In the genomic region with DNA sequence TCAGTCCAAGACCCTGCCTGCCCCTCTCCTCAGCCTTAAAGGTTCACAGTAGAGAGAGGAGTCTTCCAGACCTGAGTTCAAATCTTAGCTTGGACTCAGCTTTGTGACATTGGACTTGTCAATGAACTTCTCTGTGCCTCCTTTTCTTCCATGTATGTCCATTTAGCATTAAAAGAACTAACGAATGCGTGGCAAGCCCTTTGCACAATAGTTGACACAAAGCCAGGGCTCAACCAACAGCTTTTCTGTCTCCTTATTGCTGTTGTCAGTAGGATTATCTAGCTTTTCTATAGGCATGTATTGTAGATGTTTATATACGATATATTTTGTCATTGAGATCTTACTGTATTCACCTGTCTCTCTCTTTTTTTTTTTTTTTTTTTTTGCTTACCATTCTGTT, we compare ENCODE assay signal across 1 cellular context.
TF ChIP-seq lines count a peak whose summit lies in the region.

No MANE protein-coding gene starts in this region.

TF ChIP-seq in IMR-90, 13 proteins besides CTCF, POLR2A, EP300 and RAD21 (continued from another document):
- TF ChIP-seq, protein P1, sequence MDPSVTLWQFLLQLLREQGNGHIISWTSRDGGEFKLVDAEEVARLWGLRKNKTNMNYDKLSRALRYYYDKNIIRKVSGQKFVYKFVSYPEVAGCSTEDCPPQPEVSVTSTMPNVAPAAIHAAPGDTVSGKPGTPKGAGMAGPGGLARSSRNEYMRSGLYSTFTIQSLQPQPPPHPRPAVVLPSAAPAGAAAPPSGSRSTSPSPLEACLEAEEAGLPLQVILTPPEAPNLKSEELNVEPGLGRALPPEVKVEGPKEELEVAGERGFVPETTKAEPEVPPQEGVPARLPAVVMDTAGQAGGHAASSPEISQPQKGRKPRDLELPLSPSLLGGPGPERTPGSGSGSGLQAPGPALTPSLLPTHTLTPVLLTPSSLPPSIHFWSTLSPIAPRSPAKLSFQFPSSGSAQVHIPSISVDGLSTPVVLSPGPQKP (IDR thresholded peaks at IDR 0.05; ENCODE audit: borderline replicate concordance, low read depth, low read length): no peak
- no peak for TF ChIP-seq MXI1 (IDR thresholded peaks at IDR 0.05; ENCODE audit: borderline replicate concordance, low read depth, low read length)
TF ChIP-seq in IMR-90: peak in this region for 1.
